In the genomic region with DNA sequence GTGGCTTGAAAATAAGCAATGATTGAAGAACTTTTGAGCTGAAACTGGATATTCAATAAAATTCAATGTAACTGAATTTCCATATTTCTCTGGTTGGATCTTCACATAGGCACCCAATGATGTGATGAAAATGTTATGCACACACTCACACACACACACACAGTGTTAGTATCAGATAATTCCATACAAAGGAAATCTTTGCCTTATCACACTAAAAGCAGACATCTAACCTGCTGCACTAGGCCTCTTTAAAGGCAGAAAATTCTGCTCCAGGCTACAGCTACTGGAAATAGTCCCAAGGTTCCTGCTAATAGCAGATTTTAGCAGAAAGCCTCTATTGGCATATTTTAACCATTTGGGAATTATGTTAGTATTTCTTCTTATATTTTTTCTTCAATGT, we compare ENCODE assay signal across 36 cellular contexts.
"Had no signal": no experiment of that assay in that cellular context is flagged by ENCODE, and none has a peak within 500 bp of the region (broad histone marks: within the 10 kb centered on the region; RNA-seq: fewer than 3 reads in every experiment).

No MANE protein-coding gene starts in this region.

- H3K27ac ChIP-seq: adrenal gland, ascending aorta, body of pancreas, breast epithelium, cardiac muscle cell, colonic mucosa had no signal

- H3K4me3 Mint-ChIP-seq: activated naive CD4-positive, alpha-beta T cell treated with anti-CD3 and anti-CD28 coated beads for 36 hours; activated naive CD4-positive, alpha-beta T cell treated with anti-CD3 and anti-CD28 coated beads, Interleukin-2, amount 10 ng/mL, durations not matched to agents 7 days and 5 days; activated naive CD4-positive, alpha-beta T cell treated with anti-CD3 and anti-CD28 coated beads, Interleukin-2, amount 50 U/mL, for 24 hours; activated naive CD8-positive, alpha-beta T cell; activated naive CD8-positive, alpha-beta T cell treated with anti-CD3 and anti-CD28 coated beads for 36 hours; activated naive CD8-positive, alpha-beta T cell treated with anti-CD3 and anti-CD28 coated beads, Interleukin-2, amount 10 ng/mL, durations not matched to agents 7 days and 5 days; activated naive CD8-positive, alpha-beta T cell treated with anti-CD3 and anti-CD28 coated beads, Interleukin-2, amount 50 U/mL, for 24 hours; activated T-cell treated with anti-CD3 and anti-CD28 coated beads, Interleukin-2, amount 50 U/mL, for 4 hours; activated T-cell treated with anti-CD3 and anti-CD28 coated beads, Interleukin-2, amount 50 U/mL, for 72 hours; activated T-helper 1 cell treated with anti-CD3 and anti-CD28 coated beads, Interleukin-12 subunit alpha, Interleukin-12 subunit beta, Interleukin-2, Interleukin-4 antibody, amounts not matched to agents 30 ng/mL and 10 ng/mL and 1 ng/mL, durations not matched to agents 14 hours and 24 hours and 36 hours; activated T-helper 17 cell treated with anti-CD3 and anti-CD28 coated beads, Interleukin-2, amount 50 U/mL, for 72 hours; brain; central memory CD8-positive, alpha-beta T cell had no signal

- H3K27me3 ChIP-seq: adrenal gland, ascending aorta, body of pancreas, breast epithelium, cardiac muscle cell, colonic mucosa had no signal

- H3K4me3 ChIP-seq: adrenal gland, ascending aorta, body of pancreas, breast epithelium, cardiac muscle cell, colonic mucosa had no signal

- H3K9me3 ChIP-seq: adrenal gland, ascending aorta, body of pancreas, breast epithelium, colonic mucosa had no signal

- H3K9me3 Mint-ChIP-seq: activated naive CD4-positive, alpha-beta T cell treated with anti-CD3 and anti-CD28 coated beads for 36 hours; activated naive CD4-positive, alpha-beta T cell treated with anti-CD3 and anti-CD28 coated beads, Interleukin-2, amount 10 ng/mL, durations not matched to agents 7 days and 5 days; activated naive CD4-positive, alpha-beta T cell treated with anti-CD3 and anti-CD28 coated beads, Interleukin-2, amount 50 U/mL, for 24 hours; activated naive CD8-positive, alpha-beta T cell treated with anti-CD3 and anti-CD28 coated beads for 36 hours; activated naive CD8-positive, alpha-beta T cell treated with anti-CD3 and anti-CD28 coated beads, Interleukin-2, amount 10 ng/mL, durations not matched to agents 7 days and 5 days; activated T-cell treated with anti-CD3 and anti-CD28 coated beads, Interleukin-2, amount 50 U/mL, for 4 hours; activated T-helper 1 cell treated with anti-CD3 and anti-CD28 coated beads, Interleukin-12 subunit alpha, Interleukin-12 subunit beta, Interleukin-2, Interleukin-4 antibody, amounts not matched to agents 30 ng/mL and 10 ng/mL and 1 ng/mL, durations not matched to agents 14 hours and 24 hours and 36 hours; activated T-helper 17 cell treated with anti-CD3 and anti-CD28 coated beads, Interleukin-2, amount 50 U/mL, for 72 hours had no signal

- H3K27me3 Mint-ChIP-seq: activated naive CD4-positive, alpha-beta T cell treated with anti-CD3 and anti-CD28 coated beads, Interleukin-2, amount 10 ng/mL, durations not matched to agents 7 days and 5 days; activated naive CD4-positive, alpha-beta T cell treated with anti-CD3 and anti-CD28 coated beads, Interleukin-2, amount 50 U/mL, for 24 hours; activated naive CD8-positive, alpha-beta T cell; activated naive CD8-positive, alpha-beta T cell treated with anti-CD3 and anti-CD28 coated beads, Interleukin-2, amount 10 ng/mL, durations not matched to agents 7 days and 5 days; activated naive CD8-positive, alpha-beta T cell treated with anti-CD3 and anti-CD28 coated beads, Interleukin-2, amount 50 U/mL, for 24 hours; activated T-helper 17 cell treated with anti-CD3 and anti-CD28 coated beads, Interleukin-2, amount 50 U/mL, for 72 hours; brain; central memory CD8-positive, alpha-beta T cell had no signal

- DNase-seq: activated effector memory CD4-positive, alpha-beta T cell treated with anti-CD3 and anti-CD28 coated beads, Interleukin-2, amount 50 U/mL, for 16 hours; activated effector memory CD4-positive, alpha-beta T cell treated with Interleukin-2 at 50 U/mL for 16 hours; activated gamma-delta T cell; activated gamma-delta T cell treated with Interleukin-2 at 50 U/mL for 16 hours; activated naive CD4-positive, alpha-beta T cell; activated naive CD4-positive, alpha-beta T cell treated with anti-CD3 and anti-CD28 coated beads for 36 hours; activated naive CD4-positive, alpha-beta T cell treated with anti-CD3 and anti-CD28 coated beads, Interleukin-2, amount 10 ng/mL, durations not matched to agents 7 days and 5 days; activated naive CD4-positive, alpha-beta T cell treated with anti-CD3 and anti-CD28 coated beads, Interleukin-2, amount 50 U/mL, for 16 hours; activated naive CD4-positive, alpha-beta T cell treated with Interleukin-2 at 50 U/mL for 16 hours; activated naive CD8-positive, alpha-beta T cell treated with anti-CD3 and anti-CD28 coated beads for 36 hours; activated naive CD8-positive, alpha-beta T cell treated with anti-CD3 and anti-CD28 coated beads, Interleukin-2, amount 10 ng/mL, durations not matched to agents 7 days and 5 days; activated naive CD8-positive, alpha-beta T cell treated with anti-CD3 and anti-CD28 coated beads, Interleukin-2, amount 50 U/mL, for 24 hours; activated T-cell treated with anti-CD3 and anti-CD28 coated beads, Interleukin-2, amount 50 U/mL, for 4 hours; activated T-cell treated with anti-CD3 and anti-CD28 coated beads, Interleukin-2, amount 50 U/mL, for 48 hours; activated T-cell treated with anti-CD3 and anti-CD28 coated beads, Interleukin-2, amount 50 U/mL, for 72 hours; adrenal gland; amniotic stem cell; amygdala; anterior cingulate cortex; aorta; body of pancreas; caudate nucleus; central memory CD4-positive, alpha-beta T cell; cerebellar nuclear complex; colonic mucosa had no signal

- ATAC-seq: activated naive CD4-positive, alpha-beta T cell treated with anti-CD3 and anti-CD28 coated beads, Interleukin-2, amount 50 U/mL, for 72 hours; activated naive CD8-positive, alpha-beta T cell treated with anti-CD3 and anti-CD28 coated beads, Interleukin-2, amount 50 U/mL, for 24 hours; activated T-cell treated with anti-CD3 and anti-CD28 coated beads, Interleukin-2, amount 50 U/mL, for 4 hours; activated T-cell treated with anti-CD3 and anti-CD28 coated beads, Interleukin-2, amount 50 U/mL, for 72 hours; activated T-helper 17 cell treated with anti-CD3 and anti-CD28 coated beads, Interleukin-2, amount 50 U/mL, for 72 hours; body of pancreas had no signal

- H3K4me1 Mint-ChIP-seq: activated naive CD4-positive, alpha-beta T cell treated with anti-CD3 and anti-CD28 coated beads, Interleukin-2, amount 10 ng/mL, durations not matched to agents 7 days and 5 days; activated naive CD4-positive, alpha-beta T cell treated with anti-CD3 and anti-CD28 coated beads, Interleukin-2, amount 50 U/mL, for 24 hours; activated naive CD8-positive, alpha-beta T cell treated with anti-CD3 and anti-CD28 coated beads for 36 hours; activated naive CD8-positive, alpha-beta T cell treated with anti-CD3 and anti-CD28 coated beads, Interleukin-2, amount 10 ng/mL, durations not matched to agents 7 days and 5 days; activated naive CD8-positive, alpha-beta T cell treated with anti-CD3 and anti-CD28 coated beads, Interleukin-2, amount 50 U/mL, for 24 hours; activated T-helper 17 cell treated with anti-CD3 and anti-CD28 coated beads, Interleukin-2, amount 50 U/mL, for 72 hours; central memory CD8-positive, alpha-beta T cell had no signal

- H3K36me3 ChIP-seq: adrenal gland, ascending aorta, breast epithelium, cardiac muscle cell, colonic mucosa had no signal

- H3K27ac Mint-ChIP-seq: activated naive CD4-positive, alpha-beta T cell treated with anti-CD3 and anti-CD28 coated beads for 36 hours; activated naive CD4-positive, alpha-beta T cell treated with anti-CD3 and anti-CD28 coated beads, Interleukin-2, amount 10 ng/mL, durations not matched to agents 7 days and 5 days; activated naive CD4-positive, alpha-beta T cell treated with anti-CD3 and anti-CD28 coated beads, Interleukin-2, amount 50 U/mL, for 24 hours; activated naive CD4-positive, alpha-beta T cell treated with anti-CD3 and anti-CD28 coated beads, Interleukin-2, amount 50 U/mL, for 72 hours; activated naive CD8-positive, alpha-beta T cell; activated naive CD8-positive, alpha-beta T cell treated with anti-CD3 and anti-CD28 coated beads for 36 hours; activated naive CD8-positive, alpha-beta T cell treated with anti-CD3 and anti-CD28 coated beads, Interleukin-2, amount 10 ng/mL, durations not matched to agents 7 days and 5 days; activated naive CD8-positive, alpha-beta T cell treated with anti-CD3 and anti-CD28 coated beads, Interleukin-2, amount 50 U/mL, for 24 hours; activated T-cell treated with anti-CD3 and anti-CD28 coated beads, Interleukin-2, amount 50 U/mL, for 72 hours; activated T-helper 1 cell treated with anti-CD3 and anti-CD28 coated beads, Interleukin-12 subunit alpha, Interleukin-12 subunit beta, Interleukin-2, Interleukin-4 antibody, amounts not matched to agents 30 ng/mL and 10 ng/mL and 1 ng/mL, durations not matched to agents 14 hours and 24 hours and 36 hours; activated T-helper 17 cell treated with anti-CD3 and anti-CD28 coated beads, Interleukin-2, amount 50 U/mL, for 72 hours; activated T-helper 2 cell treated with anti-CD3 and anti-CD28 coated beads, Interferon-gamma antibody, Interleukin-2, Interleukin-4, amounts not matched to agents 10 μg/mL and 5 μg/mL and 100 μg/mL, durations not matched to agents 14 hours and 24 hours and 36 hours had no signal

- H3K4me1 ChIP-seq: adrenal gland, ascending aorta, body of pancreas, breast epithelium, colonic mucosa had no signal

- H3K36me3 Mint-ChIP-seq: activated naive CD4-positive, alpha-beta T cell treated with anti-CD3 and anti-CD28 coated beads, Interleukin-2, amount 10 ng/mL, durations not matched to agents 7 days and 5 days; activated naive CD4-positive, alpha-beta T cell treated with anti-CD3 and anti-CD28 coated beads, Interleukin-2, amount 50 U/mL, for 24 hours; activated naive CD4-positive, alpha-beta T cell treated with anti-CD3 and anti-CD28 coated beads, Interleukin-2, amount 50 U/mL, for 72 hours; activated naive CD8-positive, alpha-beta T cell; activated naive CD8-positive, alpha-beta T cell treated with anti-CD3 and anti-CD28 coated beads for 36 hours; activated naive CD8-positive, alpha-beta T cell treated with anti-CD3 and anti-CD28 coated beads, Interleukin-2, amount 10 ng/mL, durations not matched to agents 7 days and 5 days; brain had no signal
